ENCODE assay signal across 11 cellular contexts in the genomic region with DNA sequence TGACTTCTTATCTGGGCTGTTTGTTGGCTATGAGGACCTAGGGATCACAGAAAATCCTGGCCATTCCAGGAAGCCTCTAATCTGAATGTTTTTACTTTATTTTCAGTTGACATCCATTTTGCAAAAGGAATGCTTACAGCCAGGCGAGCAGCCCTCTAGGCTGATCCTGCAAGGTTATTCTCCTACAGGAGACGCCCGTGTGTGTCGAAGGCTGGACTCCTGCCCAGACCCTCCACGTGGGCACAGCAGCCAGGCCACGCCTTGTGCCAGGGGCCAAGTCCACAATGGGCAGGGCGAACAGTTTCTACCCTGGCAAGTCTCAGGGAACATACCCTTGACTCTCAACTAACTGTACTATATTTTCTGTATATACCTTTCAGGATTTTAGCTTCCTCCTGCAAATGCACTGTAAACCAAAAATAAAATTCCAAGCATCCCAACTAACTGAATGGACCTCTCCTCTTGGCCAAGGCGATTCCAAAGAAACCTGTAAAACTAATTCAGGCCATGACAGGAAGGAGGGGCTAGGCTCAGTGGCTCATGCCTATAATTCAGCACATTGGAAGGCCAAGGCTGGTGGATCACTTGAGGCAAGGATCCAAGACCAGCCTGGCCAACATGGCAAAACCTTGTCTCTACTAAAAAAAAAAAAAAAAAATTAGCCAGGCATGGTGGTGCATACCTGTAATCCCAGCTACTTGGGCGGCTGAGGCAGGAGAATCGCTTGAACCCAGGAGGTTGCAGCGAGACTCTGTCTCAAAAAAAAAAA. TPM values are rescaled to one million over a fixed set of nuclear protein-coding genes. Genes with fewer than 3 reads are reported as not detected.
DNase-seq lines count a peak whose midpoint lies in the region; ATAC-seq and TF ChIP-seq lines count a peak whose summit lies in the region.
"Had no signal": no experiment of that assay in that cellular context is flagged by ENCODE, and none has a peak within 500 bp of the region (broad histone marks: within the 10 kb centered on the region; RNA-seq: fewer than 3 reads in every experiment).

No MANE protein-coding gene starts in this region.

- H3K36me3 ChIP-seq in right lobe of liver = no peaks in the 10 kb centered on the region
- H3K36me3 ChIP-seq: suprapubic skin had no signal

- peaks cover 55% of the 10 kb centered on the region for H3K4me1 Mint-ChIP-seq in MCF 10A (ENCODE audit: insufficient read depth, unreplicated experiment)

- CTCF ChIA-PET in MCF 10A (lab: Yijun Ruan, JAX) = interaction anchor here (0.6 to 1.3 kb wide), 6 partner anchors 18 to 64 kb away, joined by 3 to 4 read pairs (median 3); partner anchors contain the start of gene MARCHF6

- no peaks in the 10 kb centered on the region for H3K27me3 ChIP-seq in right lobe of liver
- H3K27me3 ChIP-seq: suprapubic skin had no signal

- BruUV-seq in MCF 10A (replicated peaks; lab: Mats Ljungman, UMichigan) = no TSS peak

- no peaks in the 10 kb centered on the region for H3K27me3 Mint-ChIP-seq in MCF 10A (ENCODE audit: insufficient read depth, unreplicated experiment)

- peak overlapping the region; percentile 46 for H3K27ac Mint-ChIP-seq in MCF 10A (ENCODE audit: low read depth, unreplicated experiment)

- H3K4me3 Mint-ChIP-seq in MCF 10A (ENCODE audit: unreplicated experiment) = peak overlapping the region; percentile 54

- POLR2A ChIA-PET in MCF 10A (lab: Yijun Ruan, JAX) = interaction anchor here (0.6 to 4.5 kb wide), 13 partner anchors 7 to 119 kb away, joined by 3 to 40 read pairs (median 6); partner anchors contain the start of gene MARCHF6

- TF ChIP-seq CTCF in MCF 10A (IDR thresholded peaks at IDR 0.05; ENCODE audit: unreplicated experiment) (no peak), right lobe of liver (IDR thresholded peaks at IDR 0.05) (no peak)

- intact Hi-C loops in MCF 10A (cut with micrococcal nuclease) = no loop called here
- intact Hi-C loops in right lobe of liver (cut with DNase I) = no loop called here

- peaks cover 42% of the 10 kb centered on the region for H3K36me3 Mint-ChIP-seq in MCF 10A (ENCODE audit: insufficient read depth, unreplicated experiment)

- H3K27ac ChIP-seq in right lobe of liver = peak overlapping the region; percentile 77 to 94 (median 83)
- H3K27ac ChIP-seq: suprapubic skin had no signal

- peak; percentile 81 for TF ChIP-seq POLR2A in right lobe of liver (IDR thresholded peaks at IDR 0.05)

- DNase-seq in SIG-M5 treated with dmso at 0.1 percent for 504 hours (lab: John Stamatoyannopoulos, UW; ENCODE audit: unreplicated experiment) (peak; percentile 15), SIG-M5 (lab: John Stamatoyannopoulos, UW) (no peak), MCF 10A (ENCODE audit: unreplicated experiment) (peak; percentile 92), right lobe of liver (peak; percentile 93 to 97 (median 96)), HuH-7 (ENCODE audit: low spot score) (no peak)
- DNase-seq: kidney glomerular epithelial cell, SW 1271 had no signal

- ATAC-seq in right lobe of liver (peak; percentile 77 to 88 (median 81)), GM18873 (IDR thresholded peaks at IDR 0.05; ENCODE audit: low FRiP score, unreplicated experiment) (no peak), HG03354 (IDR thresholded peaks at IDR 0.05; ENCODE audit: poor library complexity, severe bottlenecking, unreplicated experiment) (no peak), GM18858 (IDR thresholded peaks at IDR 0.05; ENCODE audit: unreplicated experiment) (no peak)

- no peaks in the 10 kb centered on the region for H3K9me3 ChIP-seq in right lobe of liver
- H3K9me3 ChIP-seq: suprapubic skin had no signal

- H3K9me3 Mint-ChIP-seq in MCF 10A (ENCODE audit: unreplicated experiment) = peaks cover 8% of the 10 kb centered on the region

- peaks cover 0 to 67% (median 23%) of the 10 kb centered on the region in 4 donors for H3K4me1 ChIP-seq in right lobe of liver

- peak overlapping the region in 2 of 3 donors; percentile 40 to 52 for H3K4me3 ChIP-seq in right lobe of liver
- H3K4me3 ChIP-seq: suprapubic skin had no signal

- 49% methylated on average over 8 of the region's 11 CpGs for WGBS in right lobe of liver (ENCODE audit: insufficient coverage, low coverage, low lambda C conversion rate, missing lambda C conversion rate)

RNA-seq across cellular contexts. Expression of gene CMBL, which starts 5.7 kb away (rescaled TPM):
- total RNA-seq in MCF 10A (2022) = 17.6 and 24.9 TPM in 2 replicates
- total RNA-seq in right lobe of liver = 100 to 1,000 TPM in 3 of 6 experiments, 10 to 100 TPM in 3; 29.4 to 206 (median 97.7) TPM

RNA-seq across cellular contexts. Expression of gene MARCHF6, which starts 51.5 kb away (rescaled TPM):
- total RNA-seq in MCF 10A (2022) (118 and 131 TPM in 2 replicates), right lobe of liver (100 to 1,000 TPM in 1 of 6 experiments, 10 to 100 TPM in 5; 44.9 to 106 (median 68.6) TPM)

RNA-seq across cellular contexts. Expression of gene CCT5, which starts 51.9 kb away (rescaled TPM):
- total RNA-seq in MCF 10A (2022) (220 and 322 TPM in 2 replicates), right lobe of liver (100 to 1,000 TPM in 2 of 6 experiments, 10 to 100 TPM in 4; 39.7 to 124 (median 74.8) TPM)

RNA-seq across cellular contexts. Expression of gene ATPSCKMT, which starts 52.3 kb away (rescaled TPM):
- 14.4 and 15.2 TPM in 2 replicates for total RNA-seq in MCF 10A (2022)
- total RNA-seq in right lobe of liver = 10 to 100 TPM in 5 of 6 experiments, 1 to 10 TPM in 1; 7.5 to 16.0 (median 14.1) TPM

Comparison
In these comparisons a context has a peak if more than half of its experiments do, and no peak if none do; other contexts are left out.
1. DNase-seq: peak in SIG-M5 treated with dmso at 0.1 percent for 504 hours (single experiment), MCF 10A (single experiment) and right lobe of liver (3 of 3); none in SIG-M5 (single experiment) and HuH-7 (single experiment).
2. ATAC-seq: peak in right lobe of liver (4 of 4); none in GM18873 (single experiment), HG03354 (single experiment) and GM18858 (single experiment).